3 cellular contexts compared by ENCODE assay signal in genomic region chr9:91985692-91986091, GRCh38.
"Had no signal": no experiment of that assay in that cellular context is flagged by ENCODE, and none has a peak within 500 bp of the region (broad histone marks: within the 10 kb centered on the region; RNA-seq: fewer than 3 reads in every experiment).

No MANE protein-coding gene starts in this region.

- DNase-seq: GDM1, GF-D8 had no signal

- H3K4me3 ChIP-seq: GM12878 had no signal
